Comparison of ENCODE assay signal across 9 cellular contexts in genomic region chr15:25436707-25437106, GRCh38. TPM values are rescaled to one million over a fixed set of nuclear protein-coding genes. Genes with fewer than 3 reads are reported as not detected.
DNase-seq lines count a peak whose midpoint lies in the region; TF ChIP-seq lines count a peak whose summit lies in the region.
"Had no signal": no experiment of that assay in that cellular context is flagged by ENCODE, and none has a peak within 500 bp of the region (broad histone marks: within the 10 kb centered on the region; RNA-seq: fewer than 3 reads in every experiment).

No MANE protein-coding gene starts in this region.

- H3K4me3 Mint-ChIP-seq in T-helper 2 cell treated with Interferon-gamma antibody and Interleukin-4, amounts not matched to agents 5 μg/mL and 100 μg/mL, for 36 hours: peak overlapping the region; percentile 90

- H3K4me1 ChIP-seq in smooth muscle cell (ENCODE audit: low read depth): peaks cover 16% of the 10 kb centered on the region
- peaks cover 14% of the 10 kb centered on the region for H3K4me1 ChIP-seq in testis

- H3K27ac ChIP-seq in smooth muscle cell (ENCODE audit: low read depth) (peak overlapping the region; percentile 99), testis (no peak overlapping the region), caudate nucleus (ENCODE audit: low read depth, low read length) (no peak overlapping the region)

- H3K79me2 ChIP-seq in smooth muscle cell (ENCODE audit: low read depth): peaks cover 70% of the 10 kb centered on the region

- H3F3A ChIP-seq in smooth muscle cell (ENCODE audit: low read depth): no peaks in the 10 kb centered on the region

- DNase-seq in T-helper 2 cell treated with Interferon-gamma antibody and Interleukin-4, amounts not matched to agents 5 μg/mL and 100 μg/mL, for 36 hours (ENCODE audit: low spot score): no peak
- no peak for DNase-seq in T-helper 2 cell
- no peak for DNase-seq in foreskin fibroblast
- DNase-seq in smooth muscle cell (lab: John Stamatoyannopoulos, UW; ENCODE audit: unreplicated experiment): no peak
- no peak for DNase-seq in testis
- DNase-seq in caudate nucleus (lab: John Stamatoyannopoulos, UW): no peak
- DNase-seq in AML-193 (lab: John Stamatoyannopoulos, UW): no peak
- DNase-seq: NCI-H2029 had no signal

- no peaks in the 10 kb centered on the region for H3K27me3 ChIP-seq in smooth muscle cell (ENCODE audit: low read depth)
- no peaks in the 10 kb centered on the region for H3K27me3 ChIP-seq in testis

- H3K36me3 ChIP-seq in smooth muscle cell (ENCODE audit: low read depth) (no peaks in the 10 kb centered on the region), testis (ENCODE audit: low read depth, missing control alignments) (no peaks in the 10 kb centered on the region)

- H3K4me2 ChIP-seq in smooth muscle cell: peak overlapping the region; percentile 98

- H3K27ac Mint-ChIP-seq in T-helper 2 cell treated with Interferon-gamma antibody and Interleukin-4, amounts not matched to agents 5 μg/mL and 100 μg/mL, for 36 hours: no peak overlapping the region

- H3K9me3 ChIP-seq in smooth muscle cell (replicated peaks; ENCODE audit: low read depth) (no peaks in the 10 kb centered on the region), testis (no peaks in the 10 kb centered on the region)

- no peaks in the 10 kb centered on the region for H3K27me3 Mint-ChIP-seq in T-helper 2 cell treated with Interferon-gamma antibody and Interleukin-4, amounts not matched to agents 5 μg/mL and 100 μg/mL, for 36 hours (ENCODE audit: low read depth)

- TF ChIP-seq CTCF in WI38 (IDR thresholded peaks at IDR 0.05; ENCODE audit: low read depth, low read length): no peak
- TF ChIP-seq CTCF in foreskin fibroblast (IDR thresholded peaks at IDR 0.05; ENCODE audit: low read depth, low read length): no peak
- TF ChIP-seq CTCF in smooth muscle cell (IDR thresholded peaks at IDR 0.05; ENCODE audit: borderline replicate concordance, insufficient read depth, poor library complexity, severe bottlenecking): no peak
- no peak for TF ChIP-seq CTCF in testis (IDR thresholded peaks at IDR 0.05)

- H3K9me3 Mint-ChIP-seq in T-helper 2 cell treated with Interferon-gamma antibody and Interleukin-4, amounts not matched to agents 5 μg/mL and 100 μg/mL, for 36 hours: peaks cover 6% of the 10 kb centered on the region

- peak overlapping the region; percentile 100 for H3K9ac ChIP-seq in smooth muscle cell (ENCODE audit: low read depth)

- H4K20me1 ChIP-seq in smooth muscle cell (ENCODE audit: low read depth): peaks cover 65% of the 10 kb centered on the region

- intact Hi-C loops in testis (cut with DNase I; ENCODE audit: low total_unique reads): loop anchor here (5.0 kb wide), 1 partner anchor 474 kb away; no protein-coding TSS in a partner anchor

- no peak overlapping the region for H2AFZ ChIP-seq in smooth muscle cell (ENCODE audit: low read depth)

- H3K36me3 Mint-ChIP-seq in T-helper 2 cell treated with Interferon-gamma antibody and Interleukin-4, amounts not matched to agents 5 μg/mL and 100 μg/mL, for 36 hours (ENCODE audit: low read depth): peaks cover 16% of the 10 kb centered on the region

- no peak for TF ChIP-seq POLR2A in testis (IDR thresholded peaks at IDR 0.05)

- H3K4me3 ChIP-seq in WI38 (ENCODE audit: low read depth, low read length): peak overlapping the region; percentile 92
- H3K4me3 ChIP-seq in foreskin fibroblast (ENCODE audit: low read depth in 1 of 2, low read length in 2 of 2): peak overlapping the region; percentile 77 to 92
- H3K4me3 ChIP-seq in smooth muscle cell: peak overlapping the region; percentile 98
- H3K4me3 ChIP-seq in testis: no peak overlapping the region

- H3K4me1 Mint-ChIP-seq in T-helper 2 cell treated with Interferon-gamma antibody and Interleukin-4, amounts not matched to agents 5 μg/mL and 100 μg/mL, for 36 hours (ENCODE audit: low read depth): peaks cover 27% of the 10 kb centered on the region

RNA-seq across cellular contexts. Expression of gene UBE3A, which starts 2.1 kb away (rescaled TPM):
- total RNA-seq in smooth muscle cell (93.9 and 115 TPM in 2 replicates), testis (100 to 1,000 TPM in 1 of 2 donors, 10 to 100 TPM in 1; 86.5 to 103 TPM)
- polyA plus RNA-seq in smooth muscle cell (66.6 and 70.4 TPM in 2 replicates), testis (ENCODE audit: insufficient read depth, low read depth, low replicate concordance) (77.3 TPM)

Comparison
In these comparisons a context has a peak if more than half of its experiments do, and no peak if none do; other contexts are left out.
1. H3K4me3 ChIP-seq: peak in WI38 (single experiment), foreskin fibroblast (2 of 2) and smooth muscle cell (single experiment); none in testis (0 of 2).